In the genomic region with DNA sequence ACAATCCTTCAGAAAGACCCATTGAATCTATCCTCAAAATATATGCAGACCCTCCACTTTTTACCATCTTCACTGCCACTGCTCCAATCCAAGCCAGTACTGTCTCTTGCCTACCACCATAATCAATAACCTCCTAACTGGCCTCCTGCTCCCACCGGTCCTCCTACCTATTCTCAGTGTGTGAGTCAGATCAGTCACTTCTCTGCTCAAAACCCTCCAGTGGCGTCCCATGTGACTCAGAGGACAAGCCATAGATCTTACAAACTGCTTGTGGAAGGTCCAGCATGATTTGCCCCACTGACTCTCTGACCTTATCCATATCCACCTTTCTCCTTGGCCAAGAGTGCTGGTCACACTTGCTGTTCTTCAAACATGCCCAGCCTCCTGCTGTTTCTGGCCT, we compare ENCODE assay signal across 15 cellular contexts.
"Had no signal": no experiment of that assay in that cellular context is flagged by ENCODE, and none has a peak within 500 bp of the region (broad histone marks: within the 10 kb centered on the region; RNA-seq: fewer than 3 reads in every experiment).

No MANE protein-coding gene starts in this region.

- H2AFZ ChIP-seq: neural progenitor cell had no signal

- FAIRE-seq: endometrium, islet of Langerhans had no signal

- H3K9ac ChIP-seq: neural progenitor cell had no signal

- H3K27me3 ChIP-seq: neural progenitor cell, right lobe of liver had no signal

- H3K36me3 Mint-ChIP-seq: mesothelial cell of epicardium, neural progenitor cell, T-cell had no signal

- H3K4me2 ChIP-seq: neural progenitor cell, smooth muscle cell had no signal

- H3K9me3 ChIP-seq: right lobe of liver, thoracic aorta had no signal

- H3K27ac Mint-ChIP-seq: activated CD8-positive, alpha-beta T cell treated with anti-CD3 and anti-CD28 coated beads, Interleukin-2, amount 10 ng/mL, durations not matched to agents 7 days and 5 days; activated T-helper 1 cell treated with anti-CD3 and anti-CD28 coated beads, Interleukin-12 subunit alpha, Interleukin-12 subunit beta, Interleukin-2, Interleukin-4 antibody, amounts not matched to agents 30 ng/mL and 10 ng/mL and 1 ng/mL, durations not matched to agents 14 hours and 24 hours and 36 hours; mesothelial cell of epicardium; neural progenitor cell; T-cell had no signal

- H3K4me3 Mint-ChIP-seq: activated CD8-positive, alpha-beta T cell treated with anti-CD3 and anti-CD28 coated beads, Interleukin-2, amount 10 ng/mL, durations not matched to agents 7 days and 5 days; activated T-helper 1 cell treated with anti-CD3 and anti-CD28 coated beads, Interleukin-12 subunit alpha, Interleukin-12 subunit beta, Interleukin-2, Interleukin-4 antibody, amounts not matched to agents 30 ng/mL and 10 ng/mL and 1 ng/mL, durations not matched to agents 14 hours and 24 hours and 36 hours; mesothelial cell of epicardium; neural progenitor cell; T-cell had no signal

- H3K4me1 ChIP-seq: neural progenitor cell, right lobe of liver had no signal

- ATAC-seq: activated CD4-positive, CD25-positive, alpha-beta regulatory T cell treated with anti-CD3 and anti-CD28 coated beads, Interleukin-2, amount 50 U/mL, for 24 hours; activated CD8-positive, alpha-beta T cell treated with anti-CD3 and anti-CD28 coated beads, Interleukin-2, amount 10 ng/mL, durations not matched to agents 7 days and 5 days; right lobe of liver; T-cell had no signal

- H3K4me3 ChIP-seq: lung, neural progenitor cell, right lobe of liver, smooth muscle cell, thoracic aorta had no signal

- H3K27ac ChIP-seq: neural progenitor cell, right lobe of liver, thoracic aorta had no signal

- H3K4me1 Mint-ChIP-seq: neural progenitor cell, T-cell had no signal

- H3K36me3 ChIP-seq: neural progenitor cell, right lobe of liver, thoracic aorta had no signal

- DNase-seq: activated CD8-positive, alpha-beta memory T cell treated with anti-CD3 and anti-CD28 coated beads, Interleukin-2, amount 50 U/mL, for 4 hours; activated CD8-positive, alpha-beta T cell treated with anti-CD3 and anti-CD28 coated beads, Interleukin-2, amount 10 ng/mL, durations not matched to agents 7 days and 5 days; activated naive CD4-positive, alpha-beta T cell treated with Interleukin-2 at 50 U/mL for 16 hours; right lobe of liver; T-cell; T-helper 9 cell had no signal
